In the genomic region with DNA sequence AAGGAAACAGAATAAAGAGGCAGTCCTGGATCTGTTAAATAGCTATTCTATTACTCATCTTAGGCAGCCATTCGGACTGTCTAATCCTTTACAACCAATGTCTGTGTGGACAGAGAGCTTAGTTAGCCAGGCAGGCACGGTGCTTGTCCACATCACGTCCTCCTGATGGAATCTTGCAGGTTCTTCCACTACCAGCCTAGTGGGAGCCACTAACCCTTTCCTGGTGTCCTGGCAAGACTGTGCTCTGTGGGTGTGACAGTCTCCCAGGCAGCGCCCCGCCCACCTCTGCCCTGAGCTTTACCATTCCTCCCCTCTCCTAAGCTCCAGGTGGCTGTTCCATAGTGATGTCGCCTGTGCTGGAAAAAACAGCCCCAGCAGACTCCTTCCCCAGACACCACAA, we compare ENCODE assay signal across 1 cellular context.
TF ChIP-seq lines count a peak whose summit lies in the region.

No MANE protein-coding gene starts in this region.

TF ChIP-seq in A549, 52 proteins besides CTCF, POLR2A, EP300 and RAD21 (continued from another document):
- TF ChIP-seq, protein P1, sequence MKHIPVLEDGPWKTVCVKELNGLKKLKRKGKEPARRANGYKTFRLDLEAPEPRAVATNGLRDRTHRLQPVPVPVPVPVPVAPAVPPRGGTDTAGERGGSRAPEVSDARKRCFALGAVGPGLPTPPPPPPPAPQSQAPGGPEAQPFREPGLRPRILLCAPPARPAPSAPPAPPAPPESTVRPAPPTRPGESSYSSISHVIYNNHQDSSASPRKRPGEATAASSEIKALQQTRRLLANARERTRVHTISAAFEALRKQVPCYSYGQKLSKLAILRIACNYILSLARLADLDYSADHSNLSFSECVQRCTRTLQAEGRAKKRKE (CRISPR knock-in tag; IDR thresholded peaks at IDR 0.05; ENCODE audit: low read depth), result no peak
- TF ChIP-seq HOXA7 (CRISPR knock-in tag; IDR thresholded peaks at IDR 0.05) (no peak), RCOR1 (IDR thresholded peaks at IDR 0.05; ENCODE audit: low read depth, low read length) (no peak), ZC3H11A (IDR thresholded peaks at IDR 0.05) (no peak), CEBPB (IDR thresholded peaks at IDR 0.05) (no peak)
- TF ChIP-seq, protein P2, sequence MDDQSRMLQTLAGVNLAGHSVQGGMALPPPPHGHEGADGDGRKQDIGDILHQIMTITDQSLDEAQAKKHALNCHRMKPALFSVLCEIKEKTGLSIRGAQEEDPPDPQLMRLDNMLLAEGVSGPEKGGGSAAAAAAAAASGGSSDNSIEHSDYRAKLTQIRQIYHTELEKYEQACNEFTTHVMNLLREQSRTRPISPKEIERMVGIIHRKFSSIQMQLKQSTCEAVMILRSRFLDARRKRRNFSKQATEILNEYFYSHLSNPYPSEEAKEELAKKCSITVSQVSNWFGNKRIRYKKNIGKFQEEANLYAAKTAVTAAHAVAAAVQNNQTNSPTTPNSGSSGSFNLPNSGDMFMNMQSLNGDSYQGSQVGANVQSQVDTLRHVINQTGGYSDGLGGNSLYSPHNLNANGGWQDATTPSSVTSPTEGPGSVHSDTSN (IDR thresholded peaks at IDR 0.05), result no peak
TF ChIP-seq in A549: peak in this region for 0.
